15 cellular contexts compared by ENCODE assay signal in genomic region chr18:32661486-32662299, GRCh38.
DNase-seq lines count a peak whose midpoint lies in the region; ATAC-seq and TF ChIP-seq lines count a peak whose summit lies in the region.
"Had no signal": no experiment of that assay in that cellular context is flagged by ENCODE, and none has a peak within 500 bp of the region (broad histone marks: within the 10 kb centered on the region; RNA-seq: fewer than 3 reads in every experiment).

No MANE protein-coding gene starts in this region.

- H3K27me3 Mint-ChIP-seq in activated T-cell treated with anti-CD3 and anti-CD28 coated beads, Interleukin-2, amount 50 U/mL, for 72 hours (ENCODE audit: low read depth), result peaks cover 5% of the 10 kb centered on the region
- H3K27me3 Mint-ChIP-seq: activated naive CD8-positive, alpha-beta T cell treated with anti-CD3 and anti-CD28 coated beads, Interleukin-2, amount 10 ng/mL, durations not matched to agents 7 days and 5 days; progenitor cell of endocrine pancreas had no signal

- intact Hi-C loops in left ventricle myocardium inferior (cut with micrococcal nuclease), result no loop called here

- no peak overlapping the region for H3K27ac Mint-ChIP-seq in activated T-cell treated with anti-CD3 and anti-CD28 coated beads, Interleukin-2, amount 50 U/mL, for 72 hours
- H3K27ac Mint-ChIP-seq: activated naive CD8-positive, alpha-beta T cell treated with anti-CD3 and anti-CD28 coated beads, Interleukin-2, amount 10 ng/mL, durations not matched to agents 7 days and 5 days; immature natural killer cell; progenitor cell of endocrine pancreas had no signal

- peak; percentile 59 for DNase-seq in COLO829 (ENCODE audit: low spot score)
- DNase-seq in HPDE6-E6E7 (ENCODE audit: extremely low spot score), result peak; percentile 64
- peak; percentile 48 for DNase-seq in astrocyte of the spinal cord (ENCODE audit: low read depth, low spot score)
- peak; percentile 93 for DNase-seq in kidney glomerular epithelial cell (lab: John Stamatoyannopoulos, UW)
- no peak for DNase-seq in SHP77 (lab: John Stamatoyannopoulos, UW)
- DNase-seq in NCI-H1048 (lab: John Stamatoyannopoulos, UW), result no peak
- DNase-seq in left ventricle myocardium inferior, result no peak
- DNase-seq in activated T-cell treated with anti-CD3 and anti-CD28 coated beads, Interleukin-2, amount 50 U/mL, for 72 hours, result no peak
- DNase-seq: activated naive CD8-positive, alpha-beta T cell treated with anti-CD3 and anti-CD28 coated beads, Interleukin-2, amount 10 ng/mL, durations not matched to agents 7 days and 5 days; immature natural killer cell; KG1; NCI-H2029 treated with DMSO at 0.1 percent for 48 hours; stimulated activated CD8-positive, alpha-beta memory T cell treated with anti-CD3 and anti-CD28 coated beads, Interleukin-4, amount 100 ng/mL, for 48 hours had no signal

- no peaks in the 10 kb centered on the region for H3K4me1 Mint-ChIP-seq in activated T-cell treated with anti-CD3 and anti-CD28 coated beads, Interleukin-2, amount 50 U/mL, for 72 hours (ENCODE audit: low read depth)
- H3K4me1 Mint-ChIP-seq: activated naive CD8-positive, alpha-beta T cell treated with anti-CD3 and anti-CD28 coated beads, Interleukin-2, amount 10 ng/mL, durations not matched to agents 7 days and 5 days; immature natural killer cell had no signal

- no peaks in the 10 kb centered on the region for H3K4me1 ChIP-seq in left ventricle myocardium inferior
- H3K4me1 ChIP-seq: esophagus muscularis mucosa had no signal

- no peaks in the 10 kb centered on the region for H3K9me3 Mint-ChIP-seq in activated T-cell treated with anti-CD3 and anti-CD28 coated beads, Interleukin-2, amount 50 U/mL, for 72 hours
- H3K9me3 Mint-ChIP-seq: activated naive CD8-positive, alpha-beta T cell treated with anti-CD3 and anti-CD28 coated beads, Interleukin-2, amount 10 ng/mL, durations not matched to agents 7 days and 5 days had no signal

- H3K36me3 ChIP-seq in left ventricle myocardium inferior, result no peaks in the 10 kb centered on the region
- H3K36me3 ChIP-seq: esophagus muscularis mucosa had no signal

- H3K36me3 Mint-ChIP-seq in activated T-cell treated with anti-CD3 and anti-CD28 coated beads, Interleukin-2, amount 50 U/mL, for 72 hours (ENCODE audit: insufficient read depth in 2 of 2), result no peaks in the 10 kb centered on the region
- H3K36me3 Mint-ChIP-seq: activated naive CD8-positive, alpha-beta T cell treated with anti-CD3 and anti-CD28 coated beads, Interleukin-2, amount 10 ng/mL, durations not matched to agents 7 days and 5 days; immature natural killer cell had no signal

- H3K27ac ChIP-seq in left ventricle myocardium inferior (replicated peaks), result no peak overlapping the region
- H3K27ac ChIP-seq: esophagus muscularis mucosa had no signal

- no peak overlapping the region for H3K4me3 ChIP-seq in astrocyte of the spinal cord (ENCODE audit: low read depth, low read length)
- H3K4me3 ChIP-seq in left ventricle myocardium inferior, result no peak overlapping the region
- H3K4me3 ChIP-seq: esophagus muscularis mucosa had no signal

- in situ Hi-C loops in astrocyte of the spinal cord (cut with HindIII; ENCODE audit: low sequenced_read_pairs), result no loop called here

- no peak for ATAC-seq in activated T-cell treated with anti-CD3 and anti-CD28 coated beads, Interleukin-2, amount 50 U/mL, for 72 hours (replicated peaks in 1 of 2)

- H3K27me3 ChIP-seq in left ventricle myocardium inferior (ENCODE audit: low read depth), result no peaks in the 10 kb centered on the region
- H3K27me3 ChIP-seq: esophagus muscularis mucosa had no signal

- peaks cover 8% of the 10 kb centered on the region for H3K9me3 ChIP-seq in left ventricle myocardium inferior (replicated peaks)
- H3K9me3 ChIP-seq: esophagus muscularis mucosa had no signal

- no peak overlapping the region for H3K4me3 Mint-ChIP-seq in activated T-cell treated with anti-CD3 and anti-CD28 coated beads, Interleukin-2, amount 50 U/mL, for 72 hours
- H3K4me3 Mint-ChIP-seq: activated naive CD8-positive, alpha-beta T cell treated with anti-CD3 and anti-CD28 coated beads, Interleukin-2, amount 10 ng/mL, durations not matched to agents 7 days and 5 days; immature natural killer cell had no signal

- TF ChIP-seq CTCF in astrocyte of the spinal cord (IDR thresholded peaks at IDR 0.05; ENCODE audit: low read depth, low read length) (no peak), left ventricle myocardium inferior (IDR thresholded peaks at IDR 0.05; ENCODE audit: borderline replicate concordance) (no peak)

Comparison
In these comparisons a context has a peak if more than half of its experiments do, and no peak if none do; other contexts are left out.
1. DNase-seq: peak in COLO829 (single experiment), HPDE6-E6E7 (single experiment), astrocyte of the spinal cord (single experiment) and kidney glomerular epithelial cell (single experiment); none in SHP77 (0 of 2), NCI-H1048 (single experiment), left ventricle myocardium inferior (single experiment) and activated T-cell treated with anti-CD3 and anti-CD28 coated beads, Interleukin-2, amount 50 U/mL, for 72 hours (0 of 2).